In the genomic region with DNA sequence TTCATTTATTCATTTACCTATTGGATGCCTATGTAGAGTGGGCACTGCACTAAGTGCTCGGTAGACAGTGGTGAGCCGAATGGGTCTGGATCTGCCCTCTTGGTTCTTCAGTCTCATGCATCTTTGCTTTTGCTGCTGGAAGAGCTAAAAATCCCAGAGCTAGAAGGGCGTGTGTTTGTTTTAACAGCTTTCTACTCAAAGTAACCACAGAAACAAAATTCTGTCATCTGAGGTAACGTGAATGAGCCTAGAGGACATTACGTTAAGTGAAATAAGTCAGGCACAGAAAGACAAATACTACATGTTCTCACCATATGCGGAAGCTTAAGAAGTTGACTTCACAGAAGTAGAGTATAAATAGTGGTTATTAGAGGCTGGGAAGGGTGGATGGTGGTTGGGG, we compare ENCODE assay signal across 24 cellular contexts.
A peak's percentile ranks its signal among the peaks of the same experiment; 100 is the strongest.
DNase-seq lines count a peak whose midpoint lies in the region; TF ChIP-seq lines count a peak whose summit lies in the region.
"Had no signal": no experiment of that assay in that cellular context is flagged by ENCODE, and none has a peak within 500 bp of the region (broad histone marks: within the 10 kb centered on the region; RNA-seq: fewer than 3 reads in every experiment).

No MANE protein-coding gene starts in this region.

- H2BK5ac ChIP-seq in trophoblast cell (ENCODE audit: low read depth, low read length, poor library complexity): no peak overlapping the region

- H3K27ac Mint-ChIP-seq in glutamatergic neuron (ENCODE audit: unreplicated experiment): no peak overlapping the region
- H3K27ac Mint-ChIP-seq: IgD-negative memory B cell, type B pancreatic cell had no signal

- TF ChIP-seq POLR2A in esophagus muscularis mucosa (IDR thresholded peaks at IDR 0.05; ENCODE audit: low read depth): no peak

- WGBS in esophagus muscularis mucosa: 77% methylated on average over 6 of the region's 6 CpGs
- WGBS in trophoblast cell (ENCODE audit: extremely low coverage, insufficient coverage, insufficient read length): no CpG with 5 or more reads among the region's 6 CpGs

- no peak for TF ChIP-seq EP300 in esophagus muscularis mucosa (IDR thresholded peaks at IDR 0.05)

- no peak overlapping the region for H2AFZ ChIP-seq in trophoblast cell (ENCODE audit: insufficient read depth, low read length, poor library complexity)

- peaks cover 2% of the 10 kb centered on the region for H3K27me3 Mint-ChIP-seq in glutamatergic neuron (ENCODE audit: unreplicated experiment)
- H3K27me3 Mint-ChIP-seq: type B pancreatic cell had no signal

- no peak overlapping the region for H3K4me3 Mint-ChIP-seq in glutamatergic neuron (ENCODE audit: unreplicated experiment)
- H3K4me3 Mint-ChIP-seq: IgD-negative memory B cell, type B pancreatic cell had no signal

- intact Hi-C loops in esophagus muscularis mucosa (cut with DNase I): no loop called here

- peak overlapping the region; percentile 31 for H4K91ac ChIP-seq in trophoblast cell (ENCODE audit: low read depth, low read length)

- no peak for TF ChIP-seq CTCF in esophagus muscularis mucosa (IDR thresholded peaks at IDR 0.05)
- no peak for TF ChIP-seq CTCF in glutamatergic neuron (IDR thresholded peaks at IDR 0.05; ENCODE audit: partially characterized antibody, unreplicated experiment)
- no peak for TF ChIP-seq CTCF in GM20000 (IDR thresholded peaks at IDR 0.05; ENCODE audit: extremely low read depth, missing control alignments)

- peaks cover 56% of the 10 kb centered on the region for H3K79me1 ChIP-seq in trophoblast cell (ENCODE audit: low read length)

- no peaks in the 10 kb centered on the region for H3K9me3 ChIP-seq in esophagus muscularis mucosa
- H3K9me3 ChIP-seq in trophoblast cell (ENCODE audit: insufficient read depth, low read depth, low read length): peaks cover 2% of the 10 kb centered on the region
- H3K9me3 ChIP-seq: BE2C, body of pancreas had no signal

- no peak overlapping the region for H4K12ac ChIP-seq in trophoblast cell (ENCODE audit: low read depth, low read length)

- peak overlapping the region; percentile 43 for H3K14ac ChIP-seq in trophoblast cell (ENCODE audit: low read length)

- H3K36me3 ChIP-seq in esophagus muscularis mucosa (no peaks in the 10 kb centered on the region), trophoblast cell (ENCODE audit: control insufficient read depth in 1 of 2, insufficient read depth in 2 of 2, low read length in 2 of 2) (no peaks in the 10 kb centered on the region)
- H3K36me3 ChIP-seq: BE2C had no signal

- no peak overlapping the region for H3K23ac ChIP-seq in trophoblast cell (ENCODE audit: low read length)

- peaks cover 5% of the 10 kb centered on the region for H3K79me2 ChIP-seq in trophoblast cell (ENCODE audit: control insufficient read depth, insufficient read depth, low read length, poor library complexity)

- H3K4me1 ChIP-seq in esophagus muscularis mucosa: peaks cover 12 to 70% (median 57%) of the 10 kb centered on the region in 4 donors
- H3K4me1 ChIP-seq in trophoblast cell (ENCODE audit: control insufficient read depth in 1 of 2, insufficient read depth in 2 of 2, low read length in 2 of 2): peaks cover 52 to 65% of the 10 kb centered on the region in 2 experiments
- H3K4me1 ChIP-seq: BE2C had no signal

- H3K27ac ChIP-seq in esophagus muscularis mucosa (replicated peaks in 1 of 4) (peak overlapping the region; percentile 76 to 94 (median 88)), trophoblast cell (ENCODE audit: low read depth, low read length) (no peak overlapping the region)

- H4K8ac ChIP-seq in trophoblast cell (ENCODE audit: low read depth, low read length): no peak overlapping the region

- DNase-seq in activated effector memory CD4-positive, alpha-beta T cell treated with anti-CD3 and anti-CD28 coated beads, Interleukin-2, amount 50 U/mL, for 16 hours: peak; percentile 14
- DNase-seq in activated effector memory CD4-positive, alpha-beta T cell treated with Interleukin-2 at 50 U/mL for 16 hours: no peak
- DNase-seq in NCI-H748 treated with DMSO at 0.1 percent for 48 hours (lab: John Stamatoyannopoulos, UW): peak; percentile 52
- no peak for DNase-seq in esophagus muscularis mucosa (ENCODE audit: extremely low spot score)
- no peak for DNase-seq in trophoblast cell
- DNase-seq in KG1 (lab: John Stamatoyannopoulos, UW): no peak
- no peak for DNase-seq in glutamatergic neuron
- no peak for DNase-seq in GM20000 (ENCODE audit: low spot score)
- DNase-seq: activated CD4-positive, CD25-positive, alpha-beta regulatory T cell; activated gamma-delta T cell; BE2C; body of pancreas; COR-L47; DMS53; foreskin fibroblast; GDM1; hippocampal formation; NCI-H1092; NCI-H2081; NCI-H226; NCI-H774; nucleus accumbens had no signal

- H2BK120ac ChIP-seq in trophoblast cell (ENCODE audit: insufficient read depth, low read length, poor library complexity): no peak overlapping the region

- peak overlapping the region; percentile 49 for H2AK5ac ChIP-seq in trophoblast cell (ENCODE audit: low read length)

- H3K9me3 Mint-ChIP-seq in glutamatergic neuron (ENCODE audit: unreplicated experiment): no peaks in the 10 kb centered on the region
- H3K9me3 Mint-ChIP-seq: IgD-negative memory B cell, type B pancreatic cell had no signal

- H3K4me1 Mint-ChIP-seq in glutamatergic neuron (ENCODE audit: low read depth, unreplicated experiment): peaks cover 10% of the 10 kb centered on the region

- H3K4me3 ChIP-seq in esophagus muscularis mucosa: no peak overlapping the region
- H3K4me3 ChIP-seq in trophoblast cell (ENCODE audit: low read depth, low read length): no peak overlapping the region
- H3K4me3 ChIP-seq: body of pancreas had no signal

- H3K27me3 ChIP-seq in esophagus muscularis mucosa (no peaks in the 10 kb centered on the region), trophoblast cell (ENCODE audit: insufficient read depth, low read length) (no peaks in the 10 kb centered on the region)
- H3K27me3 ChIP-seq: BE2C, body of pancreas had no signal

- no peak overlapping the region for H3K4me2 ChIP-seq in trophoblast cell (ENCODE audit: low read length)

- peak overlapping the region; percentile 72 for H2BK12ac ChIP-seq in trophoblast cell (ENCODE audit: low read length)

- no peak overlapping the region for H3K18ac ChIP-seq in trophoblast cell (ENCODE audit: low read length)

- H3K36me3 Mint-ChIP-seq in glutamatergic neuron (ENCODE audit: unreplicated experiment): no peaks in the 10 kb centered on the region
- H3K36me3 Mint-ChIP-seq: type B pancreatic cell had no signal

- H3K4ac ChIP-seq in trophoblast cell (ENCODE audit: low read depth, low read length): no peak overlapping the region

- H3K9ac ChIP-seq in trophoblast cell (ENCODE audit: low read length): no peak overlapping the region

Comparison
In these comparisons a context has a peak if more than half of its experiments do, and no peak if none do; other contexts are left out.
1. DNase-seq: peak in activated effector memory CD4-positive, alpha-beta T cell treated with anti-CD3 and anti-CD28 coated beads, Interleukin-2, amount 50 U/mL, for 16 hours (single experiment) and NCI-H748 treated with DMSO at 0.1 percent for 48 hours (single experiment); none in activated effector memory CD4-positive, alpha-beta T cell treated with Interleukin-2 at 50 U/mL for 16 hours (single experiment), esophagus muscularis mucosa (single experiment), trophoblast cell (0 of 2), KG1 (single experiment), glutamatergic neuron (single experiment) and GM20000 (single experiment).